15 cellular contexts compared by ENCODE assay signal in genomic region chr5:137446611-137447010, GRCh38. TPM values are rescaled to one million over a fixed set of nuclear protein-coding genes. Genes with fewer than 3 reads are reported as not detected.
DNase-seq lines count a peak whose midpoint lies in the region; ATAC-seq and TF ChIP-seq lines count a peak whose summit lies in the region.
"Had no signal": no experiment of that assay in that cellular context is flagged by ENCODE, and none has a peak within 500 bp of the region (broad histone marks: within the 10 kb centered on the region; RNA-seq: fewer than 3 reads in every experiment).

No MANE protein-coding gene starts in this region.

- POLR2A ChIA-PET in MCF 10A (lab: Yijun Ruan, JAX), result no interaction called here

- H3K27ac ChIP-seq in breast epithelium, result no peak overlapping the region

- no peaks in the 10 kb centered on the region for H3K9me3 Mint-ChIP-seq in MCF 10A (ENCODE audit: unreplicated experiment)
- H3K9me3 Mint-ChIP-seq: CD4-positive, alpha-beta T cell; H9 had no signal

- no peak overlapping the region for H3K4me3 Mint-ChIP-seq in MCF 10A (ENCODE audit: unreplicated experiment)
- H3K4me3 Mint-ChIP-seq: B cell; CD4-positive, alpha-beta T cell; H9 had no signal

- H3K27me3 Mint-ChIP-seq in MCF 10A (ENCODE audit: insufficient read depth, unreplicated experiment), result no peaks in the 10 kb centered on the region

- no peak for TF ChIP-seq CTCF in MCF 10A (IDR thresholded peaks at IDR 0.05; ENCODE audit: unreplicated experiment)
- TF ChIP-seq CTCF in breast epithelium (IDR thresholded peaks at IDR 0.05), result no peak
- no peak for TF ChIP-seq CTCF in GM13977 (IDR thresholded peaks at IDR 0.05; ENCODE audit: extremely low read depth, insufficient read depth, missing control alignments)

- no peaks in the 10 kb centered on the region for H3K36me3 Mint-ChIP-seq in MCF 10A (ENCODE audit: insufficient read depth, unreplicated experiment)

- no peaks in the 10 kb centered on the region for H3K27me3 ChIP-seq in breast epithelium

- intact Hi-C loops in MCF 10A (cut with micrococcal nuclease) (no loop called here), breast epithelium (cut with DNase I; ENCODE audit: low total_unique reads) (no loop called here)

- H3K27ac Mint-ChIP-seq in MCF 10A (ENCODE audit: low read depth, unreplicated experiment), result no peak overlapping the region
- H3K27ac Mint-ChIP-seq: B cell; CD4-positive, alpha-beta T cell; H9 had no signal

- no peaks in the 10 kb centered on the region for H3K4me1 ChIP-seq in breast epithelium

- CTCF ChIA-PET in MCF 10A (lab: Yijun Ruan, JAX), result interaction anchor here (1.3 kb wide), 1 partner anchor 52 kb away, joined by 4 read pairs; the partner anchor contains the start of gene SPOCK1

- H3K9me3 ChIP-seq in breast epithelium, result no peaks in the 10 kb centered on the region

- TF ChIP-seq POLR2A in breast epithelium (IDR thresholded peaks at IDR 0.05), result no peak

- no peaks in the 10 kb centered on the region for H3K36me3 ChIP-seq in breast epithelium

- H3K4me1 Mint-ChIP-seq in MCF 10A (ENCODE audit: insufficient read depth, unreplicated experiment), result no peaks in the 10 kb centered on the region
- H3K4me1 Mint-ChIP-seq: B cell, H9 had no signal

- in situ Hi-C loops in GM13977 (cut with MboI; ENCODE audit: low pct_unique_long_range_greater_than_20kb, low sequenced_read_pairs, unreplicated experiment), result no loop called here

- ATAC-seq in GM19035 (IDR thresholded peaks at IDR 0.05; ENCODE audit: unreplicated experiment), result no peak

- DNase-seq in MCF 10A (ENCODE audit: unreplicated experiment), result peak; percentile 14
- no peak for DNase-seq in breast epithelium (ENCODE audit: low spot score in 2 of 2)
- peak; percentile 30 for DNase-seq in NOMO-1 treated with DMSO at 0.1 percent for 48 hours (lab: John Stamatoyannopoulos, UW; ENCODE audit: unreplicated experiment)
- DNase-seq in fibroblast of gingiva (ENCODE audit: low read depth), result peak; percentile 50
- no peak for DNase-seq in activated CD4-positive, alpha-beta T cell treated with anti-CD3 and anti-CD28 coated beads for 1 hour
- no peak for DNase-seq in GM13977 (ENCODE audit: low spot score)
- DNase-seq: ACHN; C1 segment of cervical spinal cord; Calu3; CD4-positive, alpha-beta T cell; DMS 273 treated with DMSO at 0.1 percent for 48 hours; GOT3; H9 had no signal

- H3K4me3 ChIP-seq in breast epithelium, result no peak overlapping the region

- BruUV-seq in MCF 10A (replicated peaks; lab: Mats Ljungman, UMichigan), result no TSS peak

RNA-seq across cellular contexts. Expression of gene SPOCK1, which starts 52.5 kb away (rescaled TPM):
- total RNA-seq in MCF 10A (2022) (34.3 and 61.6 TPM in 2 replicates), breast epithelium (10 to 100 TPM; 14.5 to 52.0 (median 24.3) TPM)
- total RNA-seq: B cell; CD4-positive, alpha-beta T cell had no signal

Comparison
In these comparisons a context has a peak if more than half of its experiments do, and no peak if none do; other contexts are left out.
1. DNase-seq: peak in MCF 10A (single experiment), NOMO-1 treated with DMSO at 0.1 percent for 48 hours (single experiment) and fibroblast of gingiva (single experiment); none in breast epithelium (0 of 2), activated CD4-positive, alpha-beta T cell treated with anti-CD3 and anti-CD28 coated beads for 1 hour (single experiment) and GM13977 (single experiment).